Comparison of ENCODE assay signal across 8 cellular contexts in genomic region chr12:45670339-45671065, GRCh38. TPM values are rescaled to one million over a fixed set of nuclear protein-coding genes. Genes with fewer than 3 reads are reported as not detected.
DNase-seq lines count a peak whose midpoint lies in the region; ATAC-seq and TF ChIP-seq lines count a peak whose summit lies in the region.

No MANE protein-coding gene starts in this region.

- 78 to 84% (median 79%) methylated on average over 5 of the region's 5 CpGs for WGBS in adrenal gland, 4 donors

- DNase-seq in GDM1 (lab: John Stamatoyannopoulos, UW), result peak; percentile 68
- DNase-seq in choroid plexus epithelial cell (ENCODE audit: low read depth), result peak; percentile 35
- DNase-seq in RKO (ENCODE audit: low spot score), result no peak
- DNase-seq in adrenal gland, result no peak
- DNase-seq in dorsolateral prefrontal cortex, result no peak

- ATAC-seq in GM21390 (IDR thresholded peaks at IDR 0.05; ENCODE audit: unreplicated experiment) (peak; percentile 46), HG03521 (IDR thresholded peaks at IDR 0.05; ENCODE audit: unreplicated experiment) (peak; percentile 45), esophagus mucosa (no peak)

- H3K27me3 ChIP-seq in adrenal gland (no peaks in the 10 kb centered on the region), dorsolateral prefrontal cortex (no peaks in the 10 kb centered on the region)

- H3K9me3 ChIP-seq in adrenal gland (replicated peaks in 1 of 3), result no peaks in the 10 kb centered on the region

- H3K36me3 ChIP-seq in adrenal gland (replicated peaks in 1 of 2), result no peaks in the 10 kb centered on the region

- no peak for TF ChIP-seq POLR2A in adrenal gland (IDR thresholded peaks at IDR 0.05)

- H3K27ac ChIP-seq in adrenal gland (no peak overlapping the region), dorsolateral prefrontal cortex (no peak overlapping the region)

- TF ChIP-seq CTCF in choroid plexus epithelial cell (conservative IDR thresholded peaks at IDR 0.05; ENCODE audit: low read depth, low read length) (no peak), adrenal gland (IDR thresholded peaks at IDR 0.05) (no peak), dorsolateral prefrontal cortex (IDR thresholded peaks at IDR 0.05 in 54 of 56, conservative IDR thresholded peaks at IDR 0.05 in 2 of 56; ENCODE audit: low read depth in 1 of 56, partially characterized antibody in 56 of 56) (no peak)

- no peaks in the 10 kb centered on the region for H3K4me1 ChIP-seq in adrenal gland (replicated peaks in 1 of 2)

- intact Hi-C loops in adrenal gland (cut with DNase I) (no loop called here), dorsolateral prefrontal cortex (cut with DNase I) (no loop called here)

- no peak overlapping the region for H3K4me3 ChIP-seq in choroid plexus epithelial cell (ENCODE audit: low read depth, low read length)
- no peak overlapping the region for H3K4me3 ChIP-seq in adrenal gland
- H3K4me3 ChIP-seq in dorsolateral prefrontal cortex, result no peak overlapping the region

RNA-seq across cellular contexts. Expression of gene ARID2, which starts 59.0 kb away (rescaled TPM):
- total RNA-seq in esophagus mucosa (20.0 TPM), adrenal gland (10 to 100 TPM; 16.5 to 27.2 (median 21.4) TPM), dorsolateral prefrontal cortex (10 to 100 TPM; 18.3 to 54.8 (median 27.6) TPM)
- 10 to 100 TPM in 2 of 3 donors, 1 to 10 TPM in 1; 7.9 to 12.0 (median 10.6) TPM for polyA plus RNA-seq in adrenal gland

Comparison
In these comparisons a context has a peak if more than half of its experiments do, and no peak if none do; other contexts are left out.
1. DNase-seq: peak in GDM1 (single experiment) and choroid plexus epithelial cell (single experiment); none in RKO (single experiment), adrenal gland (0 of 7) and dorsolateral prefrontal cortex (0 of 10).